ENCODE assay signal across 26 cellular contexts in genomic region chr10:78414380-78414779, GRCh38.
DNase-seq lines count a peak whose midpoint lies in the region; ATAC-seq, FAIRE-seq and TF ChIP-seq lines count a peak whose summit lies in the region.
"Had no signal": no experiment of that assay in that cellular context is flagged by ENCODE, and none has a peak within 500 bp of the region (broad histone marks: within the 10 kb centered on the region; RNA-seq: fewer than 3 reads in every experiment).

No MANE protein-coding gene starts in this region.

- DNase-seq in CD14-positive monocyte (ENCODE audit: low spot score) = peak; percentile 3
- DNase-seq in WTC11 (ENCODE audit: low spot score) = no peak
- peak; percentile 35 for DNase-seq in mesenteric fat pad (ENCODE audit: low spot score)
- no peak for DNase-seq in upper lobe of right lung
- DNase-seq in stimulated activated naive B cell treated with anti-CD40 and anti-IgM and Interleukin-4, amounts not matched to agents 10 μg/mL and 1 μg/mL and 100 μg/mL, for 72 hours = no peak
- no peak for DNase-seq in kidney
- no peak for DNase-seq in activated naive CD4-positive, alpha-beta T cell treated with Interleukin-2 at 50 U/mL for 16 hours
- DNase-seq: Caco-2; CD4-positive, alpha-beta T cell; DMS 273 treated with DMSO at 0.1 percent for 48 hours; DMS79 treated with DMSO at 0.1 percent for 48 hours; KG1; NCI-H1092; NCI-H1436 treated with DMSO at 0.1 percent for 48 hours; NCI-H2029; NCI-H226; NCI-H524; NCI-H774; NK-92 treated with Interleukin-12 subunit alpha and Interleukin-12 subunit beta, amount 100 ng/mL, for 24 hours; SIG-M5; SK-N-SH had no signal

- CTCF ChIA-PET in WTC11 (lab: Charles Lee) = no interaction called here

- POLR2A ChIA-PET in WTC11 (lab: Charles Lee) = interaction anchor here (0.7 kb wide), 1 partner anchor 336 kb away, joined by 5 read pairs; no protein-coding TSS in a partner anchor

- no peaks in the 10 kb centered on the region for H3K9me3 ChIP-seq in upper lobe of right lung
- no peaks in the 10 kb centered on the region for H3K9me3 ChIP-seq in kidney (ENCODE audit: control insufficient read depth in 1 of 2, low read length in 2 of 2)
- H3K9me3 ChIP-seq: A549, Caco-2, SK-N-SH had no signal

- no peak overlapping the region for H3K9ac ChIP-seq in kidney (ENCODE audit: low read length in 2 of 2)
- H3K9ac ChIP-seq: SK-N-SH had no signal

- H3K27me3 Mint-ChIP-seq in CD14-positive monocyte (ENCODE audit: low read depth in 3 of 3) (peaks cover 0 to 12% (median 0%) of the 10 kb centered on the region in 3 donors), WTC11 (ENCODE audit: low read depth) (no peaks in the 10 kb centered on the region; the same call in 1 of the 2 replicates)
- peaks cover 7 to 19% of the 10 kb centered on the region in 2 donors for H3K27me3 Mint-ChIP-seq in stimulated activated naive B cell treated with anti-CD40 and anti-IgM and Interleukin-4, amounts not matched to agents 10 μg/mL and 1 μg/mL and 100 μg/mL, for 72 hours
- H3K27me3 Mint-ChIP-seq: CD4-positive, alpha-beta T cell had no signal

- H3K4me1 ChIP-seq in upper lobe of right lung = peaks cover 17% of the 10 kb centered on the region
- no peaks in the 10 kb centered on the region for H3K4me1 ChIP-seq in kidney (ENCODE audit: control insufficient read depth in 1 of 2, insufficient read depth in 1 of 2, low read depth in 1 of 2, low read length in 2 of 2)
- H3K4me1 ChIP-seq: A549 had no signal

- no peaks in the 10 kb centered on the region for H3K36me3 ChIP-seq in upper lobe of right lung
- no peaks in the 10 kb centered on the region for H3K36me3 ChIP-seq in kidney (ENCODE audit: control insufficient read depth in 1 of 2, insufficient read depth in 2 of 2, low read length in 2 of 2)

- peak; percentile 38; the same call in 1 of the 2 replicates for ATAC-seq in WTC11
- ATAC-seq in upper lobe of right lung = no peak
- no peak for ATAC-seq in stimulated activated naive B cell treated with anti-CD40 and anti-IgM and Interleukin-4, amounts not matched to agents 10 μg/mL and 1 μg/mL and 100 μg/mL, for 72 hours (replicated peaks)
- ATAC-seq: A549, HCT116 had no signal

- H3K4me3 Mint-ChIP-seq in CD14-positive monocyte = no peak overlapping the region
- no peak overlapping the region for H3K4me3 Mint-ChIP-seq in WTC11
- no peak overlapping the region for H3K4me3 Mint-ChIP-seq in stimulated activated naive B cell treated with anti-CD40 and anti-IgM and Interleukin-4, amounts not matched to agents 10 μg/mL and 1 μg/mL and 100 μg/mL, for 72 hours
- H3K4me3 Mint-ChIP-seq: CD4-positive, alpha-beta T cell had no signal

- no peaks in the 10 kb centered on the region for H3K27me3 ChIP-seq in upper lobe of right lung

- intact Hi-C loops in CD14-positive monocyte (cut with micrococcal nuclease) = no loop called here
- intact Hi-C loops in upper lobe of right lung (cut with DNase I) = no loop called here
- intact Hi-C loops in kidney (cut with DNase I) = no loop called here

- TF ChIP-seq CTCF in CD14-positive monocyte (IDR thresholded peaks at IDR 0.05) (no peak), WTC11 (IDR thresholded peaks at IDR 0.05) (no peak), upper lobe of right lung (IDR thresholded peaks at IDR 0.05) (no peak), kidney (IDR thresholded peaks at IDR 0.05; ENCODE audit: borderline replicate concordance, extremely low read depth, insufficient read depth) (no peak)

- H3K27ac Mint-ChIP-seq in CD14-positive monocyte (no peak overlapping the region), WTC11 (no peak overlapping the region)
- no peak overlapping the region for H3K27ac Mint-ChIP-seq in stimulated activated naive B cell treated with anti-CD40 and anti-IgM and Interleukin-4, amounts not matched to agents 10 μg/mL and 1 μg/mL and 100 μg/mL, for 72 hours
- H3K27ac Mint-ChIP-seq: CD4-positive, alpha-beta T cell had no signal

- H3K36me3 Mint-ChIP-seq in CD14-positive monocyte (no peaks in the 10 kb centered on the region), WTC11 (no peaks in the 10 kb centered on the region)
- no peaks in the 10 kb centered on the region for H3K36me3 Mint-ChIP-seq in stimulated activated naive B cell treated with anti-CD40 and anti-IgM and Interleukin-4, amounts not matched to agents 10 μg/mL and 1 μg/mL and 100 μg/mL, for 72 hours

- no peak for FAIRE-seq in kidney (lab: Jason Lieb, UNC)
- FAIRE-seq: A549, GM12891, HTR-8/SVneo had no signal

- peaks cover 0 to 2% (median 0%) of the 10 kb centered on the region in 7 donors for H3K9me3 Mint-ChIP-seq in CD14-positive monocyte
- no peaks in the 10 kb centered on the region for H3K9me3 Mint-ChIP-seq in WTC11
- H3K9me3 Mint-ChIP-seq in stimulated activated naive B cell treated with anti-CD40 and anti-IgM and Interleukin-4, amounts not matched to agents 10 μg/mL and 1 μg/mL and 100 μg/mL, for 72 hours = no peaks in the 10 kb centered on the region
- H3K9me3 Mint-ChIP-seq: CD4-positive, alpha-beta T cell had no signal

- peaks cover 11% of the 10 kb centered on the region for H3K4me1 Mint-ChIP-seq in CD14-positive monocyte
- H3K4me1 Mint-ChIP-seq in WTC11 = peaks cover 31% of the 10 kb centered on the region
- no peaks in the 10 kb centered on the region for H3K4me1 Mint-ChIP-seq in stimulated activated naive B cell treated with anti-CD40 and anti-IgM and Interleukin-4, amounts not matched to agents 10 μg/mL and 1 μg/mL and 100 μg/mL, for 72 hours

- no peak overlapping the region for H3K4me3 ChIP-seq in upper lobe of right lung
- H3K4me3 ChIP-seq in kidney (ENCODE audit: low read length in 2 of 2) = no peak overlapping the region
- H3K4me3 ChIP-seq: A549 had no signal

- H3K27ac ChIP-seq in upper lobe of right lung (peak overlapping the region; percentile 24), kidney (ENCODE audit: low read depth in 2 of 2, low read length in 2 of 2) (no peak overlapping the region)
- H3K27ac ChIP-seq: A549, RWPE1 had no signal

TF ChIP-seq in WTC11, 78 proteins besides CTCF, POLR2A, EP300 and RAD21:
- no peak for TF ChIP-seq ERG (CRISPR knock-in tag; IDR thresholded peaks at IDR 0.05)
- TF ChIP-seq IRF2 (CRISPR knock-in tag; IDR thresholded peaks at IDR 0.05; ENCODE audit: borderline replicate concordance, low read depth) = no peak
- no peak for TF ChIP-seq E2F5 (CRISPR knock-in tag; IDR thresholded peaks at IDR 0.05)
- no peak for TF ChIP-seq CDX4 (CRISPR knock-in tag; IDR thresholded peaks at IDR 0.05; ENCODE audit: borderline replicate concordance)
- no peak for TF ChIP-seq GRHL2 (CRISPR knock-in tag; IDR thresholded peaks at IDR 0.05; ENCODE audit: insufficient replicate concordance, severe bottlenecking)
- TF ChIP-seq ZNF232 (CRISPR knock-in tag; IDR thresholded peaks at IDR 0.05) = no peak
- no peak for TF ChIP-seq ZNF121 (CRISPR knock-in tag; IDR thresholded peaks at IDR 0.05)
- no peak for TF ChIP-seq FOXP1 (CRISPR knock-in tag; IDR thresholded peaks at IDR 0.05; ENCODE audit: borderline replicate concordance)
- TF ChIP-seq ZBTB21 (CRISPR knock-in tag; IDR thresholded peaks at IDR 0.05; ENCODE audit: borderline replicate concordance) = no peak
- no peak for TF ChIP-seq GTF2I (CRISPR knock-in tag; conservative IDR thresholded peaks at IDR 0.05)
- no peak for TF ChIP-seq EMX1 (CRISPR knock-in tag; IDR thresholded peaks at IDR 0.05)
- no peak for TF ChIP-seq NFATC4 (CRISPR knock-in tag; IDR thresholded peaks at IDR 0.05)
- TF ChIP-seq JAZF1 (CRISPR knock-in tag; IDR thresholded peaks at IDR 0.05) = no peak
- no peak for TF ChIP-seq ATF3 (CRISPR knock-in tag; conservative IDR thresholded peaks at IDR 0.05)
- TF ChIP-seq NR3C1 (CRISPR knock-in tag; conservative IDR thresholded peaks at IDR 0.05; ENCODE audit: low read depth) = no peak
- no peak for TF ChIP-seq MAX (CRISPR knock-in tag; IDR thresholded peaks at IDR 0.05)
- no peak for TF ChIP-seq NR2C2 (CRISPR knock-in tag; IDR thresholded peaks at IDR 0.05)
TF ChIP-seq in WTC11: peak in this region for 0.

Comparison
In these comparisons a context has a peak if more than half of its experiments do, and no peak if none do; other contexts are left out.
1. DNase-seq: peak in CD14-positive monocyte (single experiment) and mesenteric fat pad (single experiment); none in WTC11 (single experiment), upper lobe of right lung (single experiment), stimulated activated naive B cell treated with anti-CD40 and anti-IgM and Interleukin-4, amounts not matched to agents 10 μg/mL and 1 μg/mL and 100 μg/mL, for 72 hours (single experiment), kidney (single experiment) and activated naive CD4-positive, alpha-beta T cell treated with Interleukin-2 at 50 U/mL for 16 hours (single experiment).